ENCODE assay signal across 19 cellular contexts in the genomic region with DNA sequence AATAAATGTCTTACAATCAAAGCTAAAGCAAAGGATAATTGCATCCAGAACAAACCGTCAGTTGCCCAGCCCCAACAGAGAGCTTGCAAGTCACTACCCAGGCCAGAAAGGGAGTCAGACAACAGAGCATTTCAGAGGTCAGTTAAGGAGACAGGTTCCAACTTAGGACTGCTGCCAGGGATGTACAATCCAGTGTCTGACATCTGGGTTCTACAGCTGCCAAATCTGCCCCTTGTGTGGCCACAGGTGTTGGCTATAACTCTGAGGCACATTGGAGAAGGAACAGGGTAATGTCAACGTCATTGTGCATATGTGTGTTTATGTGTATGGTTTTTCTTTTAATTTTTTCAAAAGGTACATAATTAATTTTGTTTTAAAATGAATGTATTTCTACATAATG.
DNase-seq lines count a peak whose midpoint lies in the region; ATAC-seq, FAIRE-seq and TF ChIP-seq lines count a peak whose summit lies in the region.
"Had no signal": no experiment of that assay in that cellular context is flagged by ENCODE, and none has a peak within 500 bp of the region (broad histone marks: within the 10 kb centered on the region; RNA-seq: fewer than 3 reads in every experiment).

No MANE protein-coding gene starts in this region.

- TF ChIP-seq CTCF in Panc1 (IDR thresholded peaks at IDR 0.05) (no peak), neutrophil (IDR thresholded peaks at IDR 0.05) (no peak), esophagus squamous epithelium (IDR thresholded peaks at IDR 0.05) (no peak)

- ATAC-seq in Panc1 (no peak), GM18519 (IDR thresholded peaks at IDR 0.05; ENCODE audit: low FRiP score, unreplicated experiment) (no peak), GM21367 (IDR thresholded peaks at IDR 0.05; ENCODE audit: unreplicated experiment) (no peak)
- ATAC-seq: CD8-positive, alpha-beta T cell had no signal

- H3K4me3 ChIP-seq in Panc1 (ENCODE audit: low read depth in 2 of 2, low read length in 2 of 2) (no peak overlapping the region), neutrophil (ENCODE audit: low read depth in 1 of 2, low read length in 1 of 2) (no peak overlapping the region), esophagus squamous epithelium (no peak overlapping the region)
- H3K4me3 ChIP-seq: BLaER1, HAP-1, SK-N-MC had no signal

- FAIRE-seq in H54 (lab: Jason Lieb, UNC): peak; percentile 11
- FAIRE-seq: HTR-8/SVneo had no signal

- CTCF ChIA-PET in Panc1 (lab: Charles Lee): no interaction called here

- H3K9me3 ChIP-seq in Panc1 (ENCODE audit: control insufficient read depth, insufficient read depth, low read depth, low read length) (no peaks in the 10 kb centered on the region), neutrophil (no peaks in the 10 kb centered on the region), esophagus squamous epithelium (no peaks in the 10 kb centered on the region)
- H3K9me3 ChIP-seq: BLaER1, HAP-1 had no signal

- intact Hi-C loops in Panc1 (cut with micrococcal nuclease; ENCODE audit: unreplicated experiment) (no loop called here), esophagus squamous epithelium (cut with DNase I) (no loop called here)

- no peak for TF ChIP-seq POLR2A in H54 (IDR thresholded peaks at IDR 0.05; ENCODE audit: low read depth, low read length)
- no peak for TF ChIP-seq POLR2A in esophagus squamous epithelium (IDR thresholded peaks at IDR 0.05)

- no peaks in the 10 kb centered on the region for H3K4me1 ChIP-seq in Panc1 (ENCODE audit: control insufficient read depth, insufficient read depth, low read length)
- H3K4me1 ChIP-seq in neutrophil (ENCODE audit: control insufficient read depth in 1 of 2, insufficient read depth in 1 of 2, low read depth in 1 of 2, low read length in 1 of 2): no peaks in the 10 kb centered on the region
- no peaks in the 10 kb centered on the region for H3K4me1 ChIP-seq in esophagus squamous epithelium
- H3K4me1 ChIP-seq: BLaER1, HAP-1 had no signal

- H3K27me3 ChIP-seq in Panc1 (ENCODE audit: control insufficient read depth, insufficient read depth, low read length) (no peaks in the 10 kb centered on the region), neutrophil (no peaks in the 10 kb centered on the region), esophagus squamous epithelium (no peaks in the 10 kb centered on the region)
- H3K27me3 ChIP-seq: BLaER1 had no signal

- WGBS in esophagus squamous epithelium, 2 donors: 75 to 95% methylated on average over 2 of the region's 2 CpGs

- no peak overlapping the region for H3K27ac ChIP-seq in Panc1 (ENCODE audit: low read length)
- peak overlapping the region; percentile 73 for H3K27ac ChIP-seq in neutrophil
- no peak overlapping the region for H3K27ac ChIP-seq in esophagus squamous epithelium
- H3K27ac ChIP-seq: BLaER1, HL-60, SK-N-MC had no signal

- DNase-seq in NCI-H2171 treated with DMSO at 0.1 percent for 48 hours (lab: John Stamatoyannopoulos, UW): peak; percentile 11
- DNase-seq in NCI-H2171 (lab: John Stamatoyannopoulos, UW): no peak
- no peak for DNase-seq in H54 (ENCODE audit: insufficient read length, low spot score)
- DNase-seq in Panc1 (ENCODE audit: low read depth, low spot score): no peak
- DNase-seq in esophagus squamous epithelium (lab: John Stamatoyannopoulos, UW): no peak
- DNase-seq: CD8-positive, alpha-beta T cell; DMS79; IMR-90; NCI-H1048; NCI-H1694 treated with DMSO at 0.1 percent for 48 hours; NCI-H748 treated with DMSO at 0.1 percent for 48 hours had no signal

- BruUV-seq in Panc1 (replicated peaks; lab: Mats Ljungman, UMichigan): TSS peak; percentile 29

- in situ Hi-C loops in Panc1 (cut with HindIII; ENCODE audit: low pct_unique_long_range_greater_than_20kb, low sequenced_read_pairs): no loop called here

- no peaks in the 10 kb centered on the region for H3K36me3 ChIP-seq in Panc1 (ENCODE audit: control insufficient read depth, insufficient read depth, low read length)
- H3K36me3 ChIP-seq in neutrophil: no peaks in the 10 kb centered on the region
- no peaks in the 10 kb centered on the region for H3K36me3 ChIP-seq in esophagus squamous epithelium
- H3K36me3 ChIP-seq: BLaER1, HAP-1 had no signal

- POLR2A ChIA-PET in Panc1 (lab: Charles Lee): interaction anchor here (1.0 kb wide), 1 partner anchor 60 kb away, joined by 10 read pairs; no protein-coding TSS in a partner anchor
